ENCODE assay signal across 3 cellular contexts in the genomic region with DNA sequence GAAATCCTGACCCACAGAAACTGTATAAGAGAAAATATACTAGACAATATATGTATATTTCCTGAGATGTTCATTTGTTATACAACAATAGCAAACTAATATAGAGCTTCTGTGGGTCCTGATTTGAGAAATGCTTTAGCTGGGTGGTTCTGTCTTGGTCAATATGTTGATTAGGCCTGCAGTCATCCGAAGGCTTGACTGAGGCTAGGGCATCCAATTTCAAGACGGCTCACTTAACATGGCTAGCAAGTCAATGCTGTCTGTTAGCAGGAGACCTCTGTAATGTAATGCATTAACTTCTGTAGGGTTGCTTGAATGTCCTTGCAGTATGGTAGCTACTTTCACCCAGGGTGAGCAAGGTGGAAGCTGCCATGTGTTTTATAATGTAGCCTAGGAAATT. TPM values are rescaled to one million over a fixed set of nuclear protein-coding genes. Genes with fewer than 3 reads are reported as not detected.
"Had no signal": no experiment of that assay in that cellular context is flagged by ENCODE, and none has a peak within 500 bp of the region (broad histone marks: within the 10 kb centered on the region; RNA-seq: fewer than 3 reads in every experiment).

No MANE protein-coding gene starts in this region.

RNA-seq across cellular contexts. Expression of a gene that starts 12.4 kb away (rescaled TPM):
- total RNA-seq: left lobe of liver had no signal
- polyA plus RNA-seq: immature natural killer cell, liver had no signal
